ENCODE assay signal across 18 cellular contexts in genomic region chr4:156168288-156168687, GRCh38.
"Had no signal": no experiment of that assay in that cellular context is flagged by ENCODE, and none has a peak within 500 bp of the region (broad histone marks: within the 10 kb centered on the region; RNA-seq: fewer than 3 reads in every experiment).

No MANE protein-coding gene starts in this region.

- H3K4me3 ChIP-seq: left ventricle myocardium inferior, lung, mucosa of descending colon, pancreas, prostate gland, skin epidermis, spleen, suprapubic skin, thoracic aorta, tibial artery, upper lobe of right lung had no signal

- H3K36me3 ChIP-seq: left ventricle myocardium inferior, pancreas, prostate gland, spleen, suprapubic skin, thoracic aorta, tibial artery, upper lobe of right lung had no signal

- H3K27me3 ChIP-seq: pancreas, spleen, suprapubic skin, tibial artery, upper lobe of right lung had no signal

- DNase-seq: immature natural killer cell; kidney; left colon; left ventricle myocardium inferior; midbrain; naive thymus-derived CD4-positive, alpha-beta T cell; spleen; stimulated activated CD4-positive, alpha-beta T cell treated with anti-CD3 and anti-CD28 coated beads, Interleukin-4, amount 100 ng/mL, for 24 hours; stimulated activated naive CD4-positive, alpha-beta T cell; upper lobe of right lung had no signal

- H3K27ac ChIP-seq: left ventricle myocardium inferior, pancreas, prostate gland, skin epidermis, spleen, suprapubic skin, thoracic aorta, tibial artery, upper lobe of right lung had no signal

- H3K9me3 ChIP-seq: left ventricle myocardium inferior, mucosa of descending colon, pancreas, prostate gland, spleen, suprapubic skin, thoracic aorta, tibial artery, upper lobe of right lung had no signal

- H3K4me1 ChIP-seq: left ventricle myocardium inferior, pancreas, prostate gland, spleen, upper lobe of right lung had no signal
